22 cellular contexts compared by ENCODE assay signal in genomic region chr16:30982548-30983288, GRCh38. TPM values are rescaled to one million over a fixed set of nuclear protein-coding genes. Genes with fewer than 3 reads are reported as not detected.
DNase-seq lines count a peak whose midpoint lies in the region; ATAC-seq and TF ChIP-seq lines count a peak whose summit lies in the region.
"Had no signal": no experiment of that assay in that cellular context is flagged by ENCODE, and none has a peak within 500 bp of the region (broad histone marks: within the 10 kb centered on the region; RNA-seq: fewer than 3 reads in every experiment).

No MANE protein-coding gene starts in this region.

- ATAC-seq in GM21576 (IDR thresholded peaks at IDR 0.05; ENCODE audit: unreplicated experiment) (no peak), GM19328 (IDR thresholded peaks at IDR 0.05; ENCODE audit: unreplicated experiment) (no peak)
- ATAC-seq: GM23338, left lung, pancreas had no signal

- H3K4me1 ChIP-seq in CD4-positive, alpha-beta memory T cell (ENCODE audit: insufficient read depth, low read length), result peaks cover 6% of the 10 kb centered on the region

- H3K4me1 Mint-ChIP-seq in CD4-positive, alpha-beta memory T cell, result peaks cover 0 to 6% (median 0%) of the 10 kb centered on the region in 4 donors
- H3K4me1 Mint-ChIP-seq in osteocyte (ENCODE audit: unreplicated experiment), result peaks cover 13% of the 10 kb centered on the region
- H3K4me1 Mint-ChIP-seq: activated naive CD4-positive, alpha-beta T cell treated with anti-CD3 and anti-CD28 coated beads, Interleukin-2, amount 50 U/mL, for 24 hours; B cell had no signal

- no peaks in the 10 kb centered on the region for H3K27me3 Mint-ChIP-seq in CD4-positive, alpha-beta memory T cell
- H3K27me3 Mint-ChIP-seq in osteocyte (ENCODE audit: unreplicated experiment), result no peaks in the 10 kb centered on the region
- H3K27me3 Mint-ChIP-seq: activated naive CD4-positive, alpha-beta T cell treated with anti-CD3 and anti-CD28 coated beads, Interleukin-2, amount 50 U/mL, for 24 hours; B cell; brain had no signal

- peaks cover 16% of the 10 kb centered on the region for H3K36me3 ChIP-seq in CD4-positive, alpha-beta memory T cell (ENCODE audit: insufficient read depth, low read length)

- no peak overlapping the region for H3K27ac ChIP-seq in CD4-positive, alpha-beta memory T cell (ENCODE audit: low read depth, low read length)
- H3K27ac ChIP-seq: left lung, pancreas had no signal

- TF ChIP-seq CTCF in osteocyte (IDR thresholded peaks at IDR 0.05), result no peak

- no peaks in the 10 kb centered on the region for H3K9me3 Mint-ChIP-seq in CD4-positive, alpha-beta memory T cell
- H3K9me3 Mint-ChIP-seq in osteocyte (ENCODE audit: unreplicated experiment), result no peaks in the 10 kb centered on the region
- H3K9me3 Mint-ChIP-seq: activated naive CD4-positive, alpha-beta T cell treated with anti-CD3 and anti-CD28 coated beads, Interleukin-2, amount 50 U/mL, for 24 hours; brain had no signal

- H3K27ac Mint-ChIP-seq in CD4-positive, alpha-beta memory T cell, result peak overlapping the region in 4 of 7 donors; percentile 8 to 82 (median 70)
- H3K27ac Mint-ChIP-seq in osteocyte (ENCODE audit: unreplicated experiment), result peak overlapping the region; percentile 27
- H3K27ac Mint-ChIP-seq: activated naive CD4-positive, alpha-beta T cell treated with anti-CD3 and anti-CD28 coated beads, Interleukin-2, amount 50 U/mL, for 24 hours; B cell; GM23338 had no signal

- H3K9me3 ChIP-seq in CD4-positive, alpha-beta memory T cell (ENCODE audit: control insufficient read depth in 1 of 2, low read length in 2 of 2), result no peaks in the 10 kb centered on the region
- H3K9me3 ChIP-seq: left lung, pancreas had no signal

- no peak for DNase-seq in CD4-positive, alpha-beta memory T cell
- peak; percentile 52 for DNase-seq in GM04503 (ENCODE audit: low read depth)
- DNase-seq in fibroblast of gingiva (ENCODE audit: low read depth), result peak; percentile 35
- DNase-seq in osteocyte (ENCODE audit: extremely low spot score, unreplicated experiment), result no peak
- no peak for DNase-seq in HuH-7.5 (ENCODE audit: low spot score)
- DNase-seq: activated T-cell treated with anti-CD3 and anti-CD28 coated beads for 4 hours; cortex of kidney; GF-D8; KG1; NCI-H1930; NCI-H446 treated with DMSO at 0.1 percent for 48 hours; NK-92 treated with Interleukin-12 subunit alpha and Interleukin-12 subunit beta, amount 100 ng/mL, for 24 hours; stimulated activated CD4-positive, alpha-beta T cell treated with anti-CD3 and anti-CD28 coated beads, Interleukin-4, amount 100 ng/mL, for 24 hours had no signal

- intact Hi-C loops in CD4-positive, alpha-beta memory T cell (cut with micrococcal nuclease), result no loop called here

- CTCF ChIA-PET in CD4-positive, alpha-beta memory T cell (lab: Charles Lee; ENCODE audit: partially characterized antibody), result interaction anchor here (0.6 to 4.5 kb wide), 9 partner anchors 11 to 478 kb away, joined by 3 to 49 read pairs (median 4); partner anchors contain the start of gene ZNF843

- H3K27me3 ChIP-seq in CD4-positive, alpha-beta memory T cell (ENCODE audit: insufficient read depth, low read length), result no peaks in the 10 kb centered on the region
- H3K27me3 ChIP-seq: left lung, pancreas had no signal

- H3K4me3 Mint-ChIP-seq in CD4-positive, alpha-beta memory T cell, result no peak overlapping the region
- H3K4me3 Mint-ChIP-seq in osteocyte (ENCODE audit: unreplicated experiment), result no peak overlapping the region
- H3K4me3 Mint-ChIP-seq: activated naive CD4-positive, alpha-beta T cell treated with anti-CD3 and anti-CD28 coated beads, Interleukin-2, amount 50 U/mL, for 24 hours; B cell; brain; GM23338 had no signal

- POLR2A ChIA-PET in CD4-positive, alpha-beta memory T cell (lab: Charles Lee; ENCODE audit: partially characterized antibody), result interaction anchor here (1.1 to 1.2 kb wide), 2 partner anchors 112 to 197 kb away, joined by 3 to 5 read pairs; partner anchors contain the start of genes FUS and VKORC1

- peaks cover 13 to 36% of the 10 kb centered on the region in 2 donors for H3K36me3 Mint-ChIP-seq in CD4-positive, alpha-beta memory T cell
- H3K36me3 Mint-ChIP-seq in osteocyte (ENCODE audit: unreplicated experiment), result peaks cover 18% of the 10 kb centered on the region

- no peak overlapping the region for H3K4me3 ChIP-seq in CD4-positive, alpha-beta memory T cell (ENCODE audit: low read length in 2 of 2)
- H3K4me3 ChIP-seq: GM23338, left lung, pancreas, skin epidermis had no signal

RNA-seq across cellular contexts. Expression of gene HSD3B7, which starts 2.3 kb away (rescaled TPM):
- 1 to 10 TPM; 3.6 to 4.3 TPM for total RNA-seq in CD4-positive, alpha-beta memory T cell
- polyA plus RNA-seq in CD4-positive, alpha-beta memory T cell, result 1 to 10 TPM in 1 of 2 donors, under 1 TPM in 1; 0.08 to 1.2 TPM
- 7.5 and 7.6 TPM in 2 replicates for total RNA-seq in osteocyte

RNA-seq across cellular contexts. Expression of gene SETD1A, which starts 25.2 kb away (rescaled TPM):
- total RNA-seq in CD4-positive, alpha-beta memory T cell, result 10 to 100 TPM; 32.1 to 33.2 TPM
- polyA plus RNA-seq in CD4-positive, alpha-beta memory T cell, result 1 to 10 TPM in 1 of 2 donors, not detected in 1; 5.6 TPM
- total RNA-seq in osteocyte, result 20.1 and 22.6 TPM in 2 replicates

RNA-seq across cellular contexts. Expression of gene STX1B, which starts 27.7 kb away (rescaled TPM):
- 1 to 10 TPM; 1.5 to 2.4 TPM for total RNA-seq in CD4-positive, alpha-beta memory T cell
- polyA plus RNA-seq in CD4-positive, alpha-beta memory T cell, result not detected
- total RNA-seq in osteocyte, result 1.8 and 4.5 TPM in 2 replicates

RNA-seq across cellular contexts. Expression of gene ORAI3, which starts 33.9 kb away (rescaled TPM):
- 10 to 100 TPM; 19.3 to 22.0 TPM for total RNA-seq in CD4-positive, alpha-beta memory T cell
- polyA plus RNA-seq in CD4-positive, alpha-beta memory T cell, result 10 to 100 TPM; 16.2 to 17.5 TPM
- total RNA-seq in osteocyte, result 25.2 and 30.0 TPM in 2 replicates

RNA-seq across cellular contexts. Expression of gene STX4, which starts 50.6 kb away (rescaled TPM):
- 100 to 1,000 TPM; 106 to 111 TPM for total RNA-seq in CD4-positive, alpha-beta memory T cell
- 10 to 100 TPM; 21.2 to 33.0 TPM for polyA plus RNA-seq in CD4-positive, alpha-beta memory T cell
- total RNA-seq in osteocyte, result 51.8 and 53.4 TPM in 2 replicates

Comparison
In these comparisons a context has a peak if more than half of its experiments do, and no peak if none do; other contexts are left out.
1. DNase-seq: peak in GM04503 (single experiment) and fibroblast of gingiva (single experiment); none in CD4-positive, alpha-beta memory T cell (0 of 5), osteocyte (single experiment) and HuH-7.5 (single experiment).